In genomic region chr6:2579241-2579761, GRCh38 we compare ENCODE assay signal across 18 cellular contexts.
A peak's percentile ranks its signal among the peaks of the same experiment; 100 is the strongest.
DNase-seq lines count a peak whose midpoint lies in the region; ATAC-seq, FAIRE-seq and TF ChIP-seq lines count a peak whose summit lies in the region.
"Had no signal": no experiment of that assay in that cellular context is flagged by ENCODE, and none has a peak within 500 bp of the region (broad histone marks: within the 10 kb centered on the region; RNA-seq: fewer than 3 reads in every experiment).

No MANE protein-coding gene starts in this region.

- peaks cover 31% of the 10 kb centered on the region for H3K27me3 Mint-ChIP-seq in activated T-cell treated with anti-CD3 and anti-CD28 coated beads, Interleukin-2, amount 50 U/mL, for 4 hours (ENCODE audit: low read depth)

- dilution Hi-C loops in endothelial cell of umbilical vein (cut with MboI; ENCODE audit: extremely low pct_ligation_motif_present, low sequenced_read_pairs): no loop called here

- CTCF ChIA-PET in endothelial cell of umbilical vein (lab: Charles Lee): interaction anchor here (0.6 to 2.7 kb wide), 2 partner anchors 41 to 55 kb away, joined by 3 to 12 read pairs; no protein-coding TSS in a partner anchor

- FAIRE-seq in endothelial cell of umbilical vein (lab: Jason Lieb, UNC): peak; percentile 76

- TF ChIP-seq CTCF in endothelial cell of umbilical vein (IDR thresholded peaks at IDR 0.05; ENCODE audit: extremely low read depth in 1 of 2, insufficient read depth in 1 of 2, low read depth in 1 of 2, low read length in 2 of 2): no peak

- no peaks in the 10 kb centered on the region for H3K27me3 ChIP-seq in endothelial cell of umbilical vein (ENCODE audit: control insufficient read depth in 2 of 2, insufficient read depth in 2 of 2, low read length in 2 of 2)
- H3K27me3 ChIP-seq: gastroesophageal sphincter had no signal

- no peaks in the 10 kb centered on the region for H3K9me1 ChIP-seq in endothelial cell of umbilical vein (replicated peaks; ENCODE audit: control insufficient read depth, extremely low read depth, insufficient read depth, low read length)

- no peak overlapping the region for H3K4me3 Mint-ChIP-seq in activated T-cell treated with anti-CD3 and anti-CD28 coated beads, Interleukin-2, amount 50 U/mL, for 4 hours
- H3K4me3 Mint-ChIP-seq: activated naive CD8-positive, alpha-beta T cell treated with anti-CD3 and anti-CD28 coated beads, Interleukin-2, amount 10 ng/mL, durations not matched to agents 7 days and 5 days; T-cell had no signal

- POLR2A ChIA-PET in endothelial cell of umbilical vein (lab: Charles Lee): no interaction called here

- no peaks in the 10 kb centered on the region for H3K79me2 ChIP-seq in endothelial cell of umbilical vein (ENCODE audit: control insufficient read depth, insufficient read depth, low read length)

- H3K4me1 Mint-ChIP-seq in activated T-cell treated with anti-CD3 and anti-CD28 coated beads, Interleukin-2, amount 50 U/mL, for 4 hours (ENCODE audit: low read depth): no peaks in the 10 kb centered on the region
- H3K4me1 Mint-ChIP-seq: activated naive CD8-positive, alpha-beta T cell treated with anti-CD3 and anti-CD28 coated beads, Interleukin-2, amount 10 ng/mL, durations not matched to agents 7 days and 5 days; CD4-positive, alpha-beta memory T cell; T-cell had no signal

- no peak for TF ChIP-seq POLR2A in endothelial cell of umbilical vein (IDR thresholded peaks at IDR 0.05; ENCODE audit: low read depth, low read length)

- H3K36me3 Mint-ChIP-seq in activated T-cell treated with anti-CD3 and anti-CD28 coated beads, Interleukin-2, amount 50 U/mL, for 4 hours (ENCODE audit: insufficient read depth): no peaks in the 10 kb centered on the region
- H3K36me3 Mint-ChIP-seq: activated naive CD8-positive, alpha-beta T cell treated with anti-CD3 and anti-CD28 coated beads, Interleukin-2, amount 10 ng/mL, durations not matched to agents 7 days and 5 days; CD4-positive, alpha-beta memory T cell; T-cell had no signal

- H3K36me3 ChIP-seq in endothelial cell of umbilical vein (ENCODE audit: control insufficient read depth in 2 of 2, extremely low read depth in 1 of 2, insufficient read depth in 2 of 2, low read length in 2 of 2): no peaks in the 10 kb centered on the region
- H3K36me3 ChIP-seq: gastroesophageal sphincter had no signal

- DNase-seq in M059J (ENCODE audit: low read depth) (peak; percentile 17), endothelial cell of umbilical vein (ENCODE audit: low read depth, low spot score) (peak; percentile 21), iPS-NIHi11 (ENCODE audit: low spot score) (peak; percentile 3), retina (peak; percentile 46), inferior parietal cortex (ENCODE audit: extremely low spot score) (no peak), anterior cingulate cortex (lab: John Stamatoyannopoulos, UW) (no peak)
- no peak for DNase-seq in activated T-cell treated with anti-CD3 and anti-CD28 coated beads, Interleukin-2, amount 50 U/mL, for 4 hours
- DNase-seq: activated CD4-positive, CD25-positive, alpha-beta regulatory T cell; activated CD8-positive, alpha-beta memory T cell treated with anti-CD3 and anti-CD28 coated beads, Interleukin-2, amount 50 U/mL, for 4 hours; activated naive CD8-positive, alpha-beta T cell treated with anti-CD3 and anti-CD28 coated beads, Interleukin-2, amount 10 ng/mL, durations not matched to agents 7 days and 5 days; cortex of kidney; NCI-H1092 treated with DMSO at 0.1 percent for 48 hours; NCI-H446 treated with DMSO at 0.1 percent for 48 hours; stimulated activated naive CD8-positive, alpha-beta T cell treated with anti-CD3 and anti-CD28 coated beads, Interleukin-15, Interleukin-2, amounts not matched to agents 100 U/mL and 50 U/mL, for 24 hours; T-cell had no signal

- BruUV-seq in endothelial cell of umbilical vein (replicated peaks; lab: Mats Ljungman, UMichigan): no TSS peak

- peaks cover 11% of the 10 kb centered on the region for H3K9me3 Mint-ChIP-seq in activated T-cell treated with anti-CD3 and anti-CD28 coated beads, Interleukin-2, amount 50 U/mL, for 4 hours
- H3K9me3 Mint-ChIP-seq: activated naive CD8-positive, alpha-beta T cell treated with anti-CD3 and anti-CD28 coated beads, Interleukin-2, amount 10 ng/mL, durations not matched to agents 7 days and 5 days had no signal

- no peak overlapping the region for H3K4me3 ChIP-seq in endothelial cell of umbilical vein (replicated peaks in 1 of 3; ENCODE audit: insufficient read depth in 1 of 3, low read depth in 1 of 3, low read length in 3 of 3)
- H3K4me3 ChIP-seq: gastroesophageal sphincter had no signal

- ATAC-seq in activated T-cell treated with anti-CD3 and anti-CD28 coated beads, Interleukin-2, amount 50 U/mL, for 4 hours: no peak
- ATAC-seq in HG02610 (IDR thresholded peaks at IDR 0.05; ENCODE audit: unreplicated experiment): no peak
- ATAC-seq: gastroesophageal sphincter; stimulated activated naive CD8-positive, alpha-beta T cell treated with anti-CD3 and anti-CD28 coated beads, Interleukin-15, Interleukin-2, amounts not matched to agents 100 U/mL and 50 U/mL, for 24 hours; T-cell had no signal

- no peak overlapping the region for H3K4me2 ChIP-seq in endothelial cell of umbilical vein (ENCODE audit: insufficient read depth, low read length)

- H2AFZ ChIP-seq in endothelial cell of umbilical vein (ENCODE audit: low read depth, low read length): peak overlapping the region; percentile 24

- H4K20me1 ChIP-seq in endothelial cell of umbilical vein (replicated peaks; ENCODE audit: control insufficient read depth, extremely low read depth, insufficient read depth, low read length): no peaks in the 10 kb centered on the region

- H3K9ac ChIP-seq in endothelial cell of umbilical vein (replicated peaks; ENCODE audit: extremely low read depth, insufficient read depth, low read length): no peak overlapping the region

- intact Hi-C loops in endothelial cell of umbilical vein (cut with micrococcal nuclease): loop anchor here (1.0 to 5.0 kb wide), 2 partner anchors 51 to 982 kb away; no protein-coding TSS in a partner anchor

- H3K27ac ChIP-seq in endothelial cell of umbilical vein (ENCODE audit: insufficient read depth, low read depth, low read length): peak overlapping the region; percentile 69

- peaks cover 44% of the 10 kb centered on the region for H3K4me1 ChIP-seq in endothelial cell of umbilical vein (ENCODE audit: control insufficient read depth, extremely low read depth, insufficient read depth, low read length)

- no peaks in the 10 kb centered on the region for H3K9me3 ChIP-seq in endothelial cell of umbilical vein (replicated peaks; ENCODE audit: control insufficient read depth, insufficient read depth, low read length)
- H3K9me3 ChIP-seq: gastroesophageal sphincter had no signal

TF ChIP-seq in endothelial cell of umbilical vein, 7 proteins besides CTCF, POLR2A, EP300 and RAD21:
- TF ChIP-seq FOS (IDR thresholded peaks at IDR 0.05; ENCODE audit: borderline replicate concordance, insufficient read depth, low read length) (no peak), POLR2AphosphoS5 (IDR thresholded peaks at IDR 0.05; ENCODE audit: insufficient read depth, low read depth, low read length) (peak; percentile 5), MYC (IDR thresholded peaks at IDR 0.05; ENCODE audit: low read depth, low read length) (no peak), EZH2 (IDR thresholded peaks at IDR 0.05; ENCODE audit: borderline replicate concordance, low read depth, low read length, severe bottlenecking) (no peak), JUN (IDR thresholded peaks at IDR 0.05; ENCODE audit: borderline replicate concordance, insufficient read depth, insufficient read length, low read depth) (no peak), GATA2 (IDR thresholded peaks at IDR 0.05; ENCODE audit: insufficient read depth, insufficient read length, low read depth, low read length) (no peak), MAX (IDR thresholded peaks at IDR 0.05; ENCODE audit: insufficient read depth, insufficient read length) (no peak)

Comparison
In these comparisons a context has a peak if more than half of its experiments do, and no peak if none do; other contexts are left out.
1. DNase-seq: peak in M059J (single experiment), endothelial cell of umbilical vein (single experiment), iPS-NIHi11 (single experiment) and retina (single experiment); none in inferior parietal cortex (single experiment), activated T-cell treated with anti-CD3 and anti-CD28 coated beads, Interleukin-2, amount 50 U/mL, for 4 hours (single experiment) and anterior cingulate cortex (0 of 58).